8 cellular contexts compared by ENCODE assay signal in genomic region chr15:74036271-74037170, GRCh38. TPM values are rescaled to one million over a fixed set of nuclear protein-coding genes. Genes with fewer than 3 reads are reported as not detected.
DNase-seq lines count a peak whose midpoint lies in the region; ATAC-seq, FAIRE-seq and TF ChIP-seq lines count a peak whose summit lies in the region.

No MANE protein-coding gene starts in this region.

- intact Hi-C loops in pancreas (cut with DNase I): no loop called here

- peaks cover 7% of the 10 kb centered on the region; the same call in 1 of the 3 replicates for H3K4me1 ChIP-seq in A549
- H3K4me1 ChIP-seq in pancreas: no peaks in the 10 kb centered on the region

- H3K9me3 ChIP-seq in A549 (no peaks in the 10 kb centered on the region), pancreas (no peaks in the 10 kb centered on the region)

- no peak overlapping the region for H3K4me2 ChIP-seq in A549

- no peak for FAIRE-seq in A549 (lab: Jason Lieb, UNC)
- FAIRE-seq in pancreas (lab: Jason Lieb, UNC): no peak

- peak; percentile 46 for TF ChIP-seq CTCF in A549 (IDR thresholded peaks at IDR 0.05)
- TF ChIP-seq CTCF in GM10266 (IDR thresholded peaks at IDR 0.05; ENCODE audit: control insufficient read depth, insufficient read depth, low read depth, missing control alignments): peak; percentile 1
- peak; percentile 66 for TF ChIP-seq CTCF in fibroblast of mammary gland (conservative IDR thresholded peaks at IDR 0.05; ENCODE audit: control insufficient read depth, insufficient read depth, low read depth, low read length)
- TF ChIP-seq CTCF in pancreas (IDR thresholded peaks at IDR 0.05): peak in 2 of 4 donors; percentile 16 to 22

- WGBS in A549 (ENCODE audit: missing lambda C conversion rate): 70% methylated on average over 17 of the region's 21 CpGs
- WGBS in pancreas, 2 donors: 78 to 85% methylated on average over 21 of the region's 21 CpGs

- no peaks in the 10 kb centered on the region for H3K27me3 ChIP-seq in pancreas

- TF ChIP-seq RAD21 in A549 (conservative IDR thresholded peaks at IDR 0.05 in 1 of 2, IDR thresholded peaks at IDR 0.05 in 1 of 2): peak; percentile 42 to 46; a peak in 3 of 5 replicates

- H3K27ac ChIP-seq in A549: no peak overlapping the region
- no peak overlapping the region for H3K27ac ChIP-seq in pancreas

- H3K4me3 ChIP-seq in A549 (no peak overlapping the region), fibroblast of mammary gland (ENCODE audit: control insufficient read depth, low read depth, low read length) (no peak overlapping the region), pancreas (no peak overlapping the region)

- CTCF ChIA-PET in A549 (lab: Yijun Ruan, JAX): interaction anchor here (0.6 to 11.4 kb wide), 25 partner anchors 9 to 286 kb away, joined by 3 to 237 read pairs (median 5); partner anchors contain the start of gene PML

- peak; percentile 57 to 60 for DNase-seq in A549 (ENCODE audit: low read depth in 1 of 2, low spot score in 1 of 2)
- DNase-seq in GM10266 (ENCODE audit: extremely low spot score): no peak
- peak; percentile 57 for DNase-seq in RPMI7951 (ENCODE audit: low read depth)
- peak; percentile 73 for DNase-seq in fibroblast of mammary gland (ENCODE audit: low read depth)
- peak in 1 of 6 donors; percentile 47 for DNase-seq in pancreas
- DNase-seq in activated CD8-positive, alpha-beta memory T cell treated with anti-CD3 and anti-CD28 coated beads, Interleukin-2, amount 50 U/mL, for 4 hours: no peak

- no peak for TF ChIP-seq POLR2A in A549 (IDR thresholded peaks at IDR 0.05; ENCODE audit: low read length)

- no peak for TF ChIP-seq EP300 in A549 (IDR thresholded peaks at IDR 0.05)

- peaks cover 0 to 20% (median 0%) of the 10 kb centered on the region in 3 donors for H3K36me3 ChIP-seq in pancreas

- ATAC-seq in A549: peak; percentile 75 to 88; a peak in 5 of 6 replicates
- peak in 3 of 4 donors; percentile 39 to 56 (median 50) for ATAC-seq in pancreas
- no peak for ATAC-seq in GM18909 (IDR thresholded peaks at IDR 0.05; ENCODE audit: poor library complexity, unreplicated experiment)
- no peak for ATAC-seq in HG03135 (IDR thresholded peaks at IDR 0.05; ENCODE audit: unreplicated experiment)

- POLR2A ChIA-PET in A549 (lab: Yijun Ruan, JAX): interaction anchor here (1.2 kb wide), 1 partner anchor 64 kb away, joined by 5 read pairs; no protein-coding TSS in a partner anchor

TF ChIP-seq in A549, 52 proteins besides CTCF, POLR2A, EP300 and RAD21:
- TF ChIP-seq SMC3 (IDR thresholded peaks at IDR 0.05): peak; percentile 59
- TF ChIP-seq NPAS2 (CRISPR knock-in tag; IDR thresholded peaks at IDR 0.05; ENCODE audit: borderline replicate concordance): no peak

RNA-seq across cellular contexts. Expression of gene PML, which starts 42.0 kb away (rescaled TPM):
- polyA plus RNA-seq in A549 (2011; rRNA removed) (2.1 and 3.9 TPM in 2 replicates), A549 (2017; fragmentation: RNase III; extraction: RNeasy Plus Mini Kit Qiagen cat#74134 plus additional on column Dnase treatment) (7.8 to 8.5 TPM (median 8.4 TPM) in 3 replicates), pancreas (10 to 100 TPM; 17.6 to 19.1 TPM)
- polyA plus RNA-seq in A549 (2012; cell fraction: cytosol; rRNA removed): 5.9 and 7.9 TPM in 2 replicates
- 14.7 and 25.7 TPM in 2 replicates for polyA plus RNA-seq in A549 (2012; cell fraction: nucleus; rRNA removed)
- 5.6 and 6.2 TPM in 2 replicates for polyA minus RNA-seq in A549 (2011; rRNA and poly(A)+ RNA removed)
- total RNA-seq in RPMI7951 (2014; rRNA removed; shearing (Covaris generic)): 26.1 and 39.7 TPM in 2 replicates
- 10 to 100 TPM; 10.6 to 31.7 (median 13.0) TPM for total RNA-seq in pancreas

RNA-seq across cellular contexts. Expression of gene STOML1, which starts 44.4 kb away (rescaled TPM):
- 3.5 and 4.3 TPM in 2 replicates for polyA plus RNA-seq in A549 (2011; rRNA removed)
- polyA plus RNA-seq in A549 (2012; cell fraction: cytosol; rRNA removed): 7.6 and 8.0 TPM in 2 replicates
- polyA plus RNA-seq in A549 (2012; cell fraction: nucleus; rRNA removed): 12.0 and 14.7 TPM in 2 replicates
- polyA plus RNA-seq in A549 (2017; fragmentation: RNase III; extraction: RNeasy Plus Mini Kit Qiagen cat#74134 plus additional on column Dnase treatment): 4.9 to 6.3 TPM (median 5.7 TPM) in 3 replicates
- 3.6 and 5.4 TPM in 2 replicates for polyA minus RNA-seq in A549 (2011; rRNA and poly(A)+ RNA removed)
- total RNA-seq in RPMI7951 (2014; rRNA removed; shearing (Covaris generic)): 20.4 and 26.8 TPM in 2 replicates
- 10 to 100 TPM in 2 of 6 donors, 1 to 10 TPM in 4; 5.2 to 12.3 (median 6.9) TPM for total RNA-seq in pancreas
- polyA plus RNA-seq in pancreas: 10 to 100 TPM; 13.1 to 13.2 TPM

RNA-seq across cellular contexts. Expression of gene GOLGA6A, which starts 45.8 kb away (rescaled TPM):
- polyA plus RNA-seq in A549 (2011; rRNA removed) (0.03 and 0.07 TPM in 2 replicates), A549 (2017; fragmentation: RNase III; extraction: RNeasy Plus Mini Kit Qiagen cat#74134 plus additional on column Dnase treatment) (0.05 TPM in 1 of 3 replicates, not detected in the others), pancreas (not detected)
- polyA plus RNA-seq in A549 (2012; cell fraction: cytosol; rRNA removed): 0.01 TPM in 1 of 2 replicates, not detected in the other
- 0.01 and 0.09 TPM in 2 replicates for polyA plus RNA-seq in A549 (2012; cell fraction: nucleus; rRNA removed)
- not detected in 2 replicates for polyA minus RNA-seq in A549 (2011; rRNA and poly(A)+ RNA removed)
- not detected in 2 replicates for total RNA-seq in RPMI7951 (2014; rRNA removed; shearing (Covaris generic))
- not detected for total RNA-seq in pancreas

Comparison
In these comparisons a context has a peak if more than half of its experiments do, and no peak if none do; other contexts are left out.
1. ATAC-seq: peak in A549 (2 of 2) and pancreas (3 of 4); none in GM18909 (single experiment) and HG03135 (single experiment).
2. DNase-seq: peak in A549 (2 of 2), RPMI7951 (single experiment) and fibroblast of mammary gland (single experiment); none in GM10266 (single experiment) and activated CD8-positive, alpha-beta memory T cell treated with anti-CD3 and anti-CD28 coated beads, Interleukin-2, amount 50 U/mL, for 4 hours (single experiment).